Comparison of ENCODE assay signal across 13 cellular contexts in the genomic region with DNA sequence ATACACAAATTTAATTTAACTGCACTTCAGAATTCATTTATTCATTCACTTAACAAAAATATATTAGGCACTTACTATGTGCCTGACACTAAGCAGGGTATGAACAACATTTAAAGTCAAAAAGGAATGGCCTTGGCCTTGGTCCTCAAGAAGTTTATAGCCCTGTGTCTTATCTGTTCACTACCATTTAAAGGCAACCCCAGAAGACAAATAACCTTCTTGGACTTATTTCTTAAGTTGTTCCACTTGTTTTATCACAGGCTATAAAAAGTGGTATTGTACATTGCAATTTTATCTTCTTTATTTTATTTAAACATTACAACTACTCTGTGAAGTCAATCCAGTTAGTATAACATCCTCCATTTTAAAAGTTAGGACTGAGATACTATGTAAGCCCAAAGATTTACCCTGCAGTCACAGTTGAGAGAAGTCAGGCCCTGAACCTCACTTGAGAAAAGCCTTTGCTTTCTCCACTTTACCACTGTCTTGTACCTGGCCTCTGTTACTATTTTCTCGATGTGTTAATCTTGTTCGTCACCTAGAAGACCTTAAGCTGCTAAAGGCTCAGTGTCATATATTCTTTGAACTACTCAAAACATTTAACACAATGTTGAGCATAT.
DNase-seq lines count a peak whose midpoint lies in the region; ATAC-seq, FAIRE-seq and TF ChIP-seq lines count a peak whose summit lies in the region.
"Had no signal": no experiment of that assay in that cellular context is flagged by ENCODE, and none has a peak within 500 bp of the region (broad histone marks: within the 10 kb centered on the region; RNA-seq: fewer than 3 reads in every experiment).

No MANE protein-coding gene starts in this region.

- H3K9me3 ChIP-seq in HUES64 (ENCODE audit: insufficient read depth, low read depth, low read length) (0 out of 2 replicates have a peak, but pooled peaks cover 5% of the 10 kb centered on the region), body of pancreas (no peaks in the 10 kb centered on the region), left lung (no peaks in the 10 kb centered on the region), smooth muscle cell (replicated peaks; ENCODE audit: low read depth) (no peaks in the 10 kb centered on the region), A673 (ENCODE audit: low read depth, low read length, poor library complexity, severe bottlenecking) (no peaks in the 10 kb centered on the region)

- peak overlapping the region; percentile 56 for H3K4me2 ChIP-seq in smooth muscle cell

- no TSS peak for BruUV-seq in A673 (replicated peaks; lab: Mats Ljungman, UMichigan)

- H3K9me3 Mint-ChIP-seq in stimulated activated naive CD8-positive, alpha-beta T cell treated with anti-CD3 and anti-CD28 coated beads, Interleukin-15, amount 100 ng/mL, for 72 hours: no peaks in the 10 kb centered on the region
- H3K9me3 Mint-ChIP-seq: CD8-positive, alpha-beta memory T cell had no signal

- H3K4me1 ChIP-seq in HUES64 (ENCODE audit: insufficient read depth, low read length) (peaks cover 9% of the 10 kb centered on the region; the same call in 1 of the 2 replicates), body of pancreas (peaks cover 25% of the 10 kb centered on the region), left lung (no peaks in the 10 kb centered on the region), smooth muscle cell (ENCODE audit: low read depth) (no peaks in the 10 kb centered on the region), A673 (ENCODE audit: insufficient read depth, low read length, poor library complexity, severe bottlenecking) (no peaks in the 10 kb centered on the region)

- H3K4me3 ChIP-seq in HUES64 (ENCODE audit: low read length): no peak overlapping the region
- no peak overlapping the region for H3K4me3 ChIP-seq in body of pancreas
- no peak overlapping the region for H3K4me3 ChIP-seq in left lung
- H3K4me3 ChIP-seq in smooth muscle cell: no peak overlapping the region
- no peak overlapping the region for H3K4me3 ChIP-seq in A673 (ENCODE audit: low read depth, low read length, poor library complexity, severe bottlenecking)

- H3K9ac ChIP-seq in HUES64 (ENCODE audit: low read depth, low read length): no peak overlapping the region
- H3K9ac ChIP-seq in smooth muscle cell (ENCODE audit: low read depth): peak overlapping the region; percentile 53

- no peaks in the 10 kb centered on the region for H3K79me2 ChIP-seq in smooth muscle cell (ENCODE audit: low read depth)

- no peak for ATAC-seq in body of pancreas
- no peak for ATAC-seq in left lung
- no peak for ATAC-seq in stimulated activated naive CD8-positive, alpha-beta T cell treated with anti-CD3 and anti-CD28 coated beads, Interleukin-15, amount 100 ng/mL, for 72 hours

- H3K27me3 ChIP-seq in HUES64 (ENCODE audit: insufficient read depth, low read length): no peaks in the 10 kb centered on the region
- H3K27me3 ChIP-seq in body of pancreas: no peaks in the 10 kb centered on the region
- no peaks in the 10 kb centered on the region for H3K27me3 ChIP-seq in left lung
- H3K27me3 ChIP-seq in smooth muscle cell (ENCODE audit: low read depth): no peaks in the 10 kb centered on the region
- H3K27me3 ChIP-seq in A673 (replicated peaks; ENCODE audit: insufficient read depth, low read depth, low read length, poor library complexity): peaks cover 3% of the 10 kb centered on the region

- TF ChIP-seq CTCF in body of pancreas (IDR thresholded peaks at IDR 0.05) (no peak), left lung (IDR thresholded peaks at IDR 0.05) (no peak), smooth muscle cell (IDR thresholded peaks at IDR 0.05; ENCODE audit: borderline replicate concordance, insufficient read depth, poor library complexity, severe bottlenecking) (no peak), A673 (conservative IDR thresholded peaks at IDR 0.05; ENCODE audit: low read depth, low read length) (no peak)

- no peak for FAIRE-seq in GM12891 (lab: Jason Lieb, UNC)

- no peaks in the 10 kb centered on the region for H4K20me1 ChIP-seq in smooth muscle cell (ENCODE audit: low read depth)

- intact Hi-C loops in body of pancreas (cut with DNase I) (no loop called here), left lung (cut with DNase I) (no loop called here), A673 (cut with micrococcal nuclease; ENCODE audit: unreplicated experiment) (no loop called here)

- peak overlapping the region; percentile 73; the same call in 1 of the 2 replicates for H3K27ac ChIP-seq in HUES64 (ENCODE audit: low read depth, low read length)
- peak overlapping the region; percentile 76 to 91 (median 82) for H3K27ac ChIP-seq in body of pancreas
- peak overlapping the region; percentile 50 to 63 for H3K27ac ChIP-seq in left lung
- H3K27ac ChIP-seq in smooth muscle cell (ENCODE audit: low read depth): peak overlapping the region; percentile 96
- H3K27ac ChIP-seq in A673 (ENCODE audit: low read depth, low read length, poor library complexity, severe bottlenecking): no peak overlapping the region

- peaks cover 6% of the 10 kb centered on the region for H3F3A ChIP-seq in smooth muscle cell (ENCODE audit: low read depth)

- no peak overlapping the region for H2AFZ ChIP-seq in smooth muscle cell (ENCODE audit: low read depth)

- H3K36me3 ChIP-seq in HUES64 (ENCODE audit: insufficient read depth, low read length) (no peaks in the 10 kb centered on the region), body of pancreas (replicated peaks in 1 of 2; ENCODE audit: insufficient read depth in 1 of 2, low read depth in 2 of 2) (no peaks in the 10 kb centered on the region), left lung (no peaks in the 10 kb centered on the region), smooth muscle cell (ENCODE audit: low read depth) (no peaks in the 10 kb centered on the region), A673 (ENCODE audit: insufficient read depth, low read length, poor library complexity, severe bottlenecking) (no peaks in the 10 kb centered on the region)

- H3K4me1 Mint-ChIP-seq in stimulated activated naive CD8-positive, alpha-beta T cell treated with anti-CD3 and anti-CD28 coated beads, Interleukin-15, amount 100 ng/mL, for 72 hours: peaks cover 5% of the 10 kb centered on the region

- POLR2A ChIA-PET in A673 (lab: Charles Lee; ENCODE audit: low non-redundant PET): no interaction called here

- CTCF ChIA-PET in A673 (lab: Charles Lee): no interaction called here

- TF ChIP-seq POLR2A in body of pancreas (IDR thresholded peaks at IDR 0.05): no peak
- TF ChIP-seq POLR2A in GM12891 (IDR thresholded peaks at IDR 0.05; ENCODE audit: low read depth, low read length): no peak

- 90% methylated on average over 2 of the region's 2 CpGs for WGBS in HUES64
- WGBS in body of pancreas, 2 donors: 41 to 47% methylated on average over 2 of the region's 2 CpGs
- WGBS in smooth muscle cell (ENCODE audit: low lambda C conversion rate): 59% methylated on average over 2 of the region's 2 CpGs

- H3K27me3 Mint-ChIP-seq in stimulated activated naive CD8-positive, alpha-beta T cell treated with anti-CD3 and anti-CD28 coated beads, Interleukin-15, amount 100 ng/mL, for 72 hours: no peaks in the 10 kb centered on the region

- H3K27ac Mint-ChIP-seq in stimulated activated naive CD8-positive, alpha-beta T cell treated with anti-CD3 and anti-CD28 coated beads, Interleukin-15, amount 100 ng/mL, for 72 hours: no peak overlapping the region

- H3K4me3 Mint-ChIP-seq in stimulated activated naive CD8-positive, alpha-beta T cell treated with anti-CD3 and anti-CD28 coated beads, Interleukin-15, amount 100 ng/mL, for 72 hours: no peak overlapping the region
- H3K4me3 Mint-ChIP-seq: CD8-positive, alpha-beta memory T cell had no signal

- DNase-seq in body of pancreas: no peak
- DNase-seq in left lung: no peak
- DNase-seq in smooth muscle cell (lab: John Stamatoyannopoulos, UW; ENCODE audit: unreplicated experiment): no peak
- no peak for DNase-seq in stimulated activated CD8-positive, alpha-beta memory T cell treated with anti-CD3 and anti-CD28 coated beads, Interleukin-4, amount 100 ng/mL, for 48 hours
- no peak for DNase-seq in A673 (ENCODE audit: low spot score)
- DNase-seq in GM12891 (ENCODE audit: insufficient read length, low spot score): no peak
- no peak for DNase-seq in stimulated activated naive CD8-positive, alpha-beta T cell treated with anti-CD3 and anti-CD28 coated beads, Interleukin-15, amount 100 ng/mL, for 72 hours
- DNase-seq: activated CD4-positive, alpha-beta T cell treated with anti-CD3 and anti-CD28 coated beads for 1 hour; activated naive CD4-positive, alpha-beta T cell; CD8-positive, alpha-beta memory T cell; cortex of kidney; NCI-H510A had no signal

TF ChIP-seq in GM12891, 5 proteins besides CTCF, POLR2A, EP300 and RAD21:
- TF ChIP-seq TAF1 (IDR thresholded peaks at IDR 0.05; ENCODE audit: low read depth, low read length) (no peak), POU2F2 (IDR thresholded peaks at IDR 0.05; ENCODE audit: low read depth, low read length) (no peak), PAX5 (IDR thresholded peaks at IDR 0.05; ENCODE audit: insufficient read depth, low read length, severe bottlenecking) (no peak), SPI1 (IDR thresholded peaks at IDR 0.05; ENCODE audit: low read depth, low read length) (no peak), POLR2AphosphoS5 (IDR thresholded peaks at IDR 0.05; ENCODE audit: low read depth, low read length) (no peak)
